2 cellular contexts compared by ENCODE assay signal in genomic region chr3:60574046-60574769, GRCh38.
TF ChIP-seq lines count a peak whose summit lies in the region.

No MANE protein-coding gene starts in this region.

TF ChIP-seq in IMR-90, 13 proteins besides CTCF, POLR2A, EP300 and RAD21:
- TF ChIP-seq NFE2L2 (IDR thresholded peaks at IDR 0.05; ENCODE audit: low read depth, low read length) (no peak), SMC3 (IDR thresholded peaks at IDR 0.05; ENCODE audit: low read depth, low read length) (no peak), FOS (IDR thresholded peaks at IDR 0.05; ENCODE audit: low read depth, low read length) (no peak), CHD1 (IDR thresholded peaks at IDR 0.05; ENCODE audit: low read depth, low read length) (no peak)

TF ChIP-seq in H1, 55 proteins besides CTCF, POLR2A, EP300 and RAD21:
- TF ChIP-seq NRF1 (IDR thresholded peaks at IDR 0.05; ENCODE audit: low read depth, low read length) = no peak
- no peak for TF ChIP-seq PHF8 (conservative IDR thresholded peaks at IDR 0.05; ENCODE audit: low read depth, low read length)
- no peak for TF ChIP-seq ZNF274 (IDR thresholded peaks at IDR 0.05; ENCODE audit: borderline replicate concordance, extremely low read depth, low read length)
- TF ChIP-seq SIX5 (IDR thresholded peaks at IDR 0.05; ENCODE audit: low read depth, low read length) = no peak
- no peak for TF ChIP-seq BACH1 (IDR thresholded peaks at IDR 0.05; ENCODE audit: low read length)
- TF ChIP-seq USF2 (IDR thresholded peaks at IDR 0.05; ENCODE audit: low read length) = no peak
- no peak for TF ChIP-seq YY1 (IDR thresholded peaks at IDR 0.05; ENCODE audit: low read depth, low read length)
- TF ChIP-seq BCL11A (IDR thresholded peaks at IDR 0.05; ENCODE audit: low read depth in 2 of 2, low read length in 2 of 2) = no peak
- no peak for TF ChIP-seq SAP30 (IDR thresholded peaks at IDR 0.05; ENCODE audit: insufficient read depth, insufficient replicate concordance, low read length)
- TF ChIP-seq KDM1A (IDR thresholded peaks at IDR 0.05; ENCODE audit: borderline replicate concordance, low read length) = no peak
- TF ChIP-seq SP1 (IDR thresholded peaks at IDR 0.05; ENCODE audit: low read depth, low read length) = no peak
